ENCODE assay signal across 18 cellular contexts in the genomic region with DNA sequence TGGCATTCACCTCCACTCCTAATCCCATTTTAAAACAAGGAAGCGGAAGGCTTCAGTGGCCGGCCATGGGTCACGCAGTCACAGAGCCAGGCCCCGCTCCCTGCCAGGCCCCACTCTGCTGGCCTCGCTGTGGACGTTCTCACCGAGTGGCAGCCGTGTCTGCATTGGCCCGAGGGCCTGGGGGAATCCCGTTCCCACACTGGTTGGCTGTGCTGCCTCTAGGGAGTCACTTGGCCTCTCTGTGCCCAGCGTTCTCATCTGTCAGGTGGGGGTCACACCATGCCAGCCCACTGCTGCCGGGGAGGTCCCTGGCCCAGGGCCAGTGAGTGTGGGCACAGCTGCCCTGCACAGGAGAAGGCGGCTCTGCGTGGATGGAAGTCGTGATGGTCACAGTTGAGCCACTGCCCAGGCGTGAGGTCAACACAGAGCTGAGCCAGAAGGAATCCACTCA.
"Had no signal": no experiment of that assay in that cellular context is flagged by ENCODE, and none has a peak within 500 bp of the region (broad histone marks: within the 10 kb centered on the region; RNA-seq: fewer than 3 reads in every experiment).

No MANE protein-coding gene starts in this region.

- H3K27me3 ChIP-seq: thyroid gland had no signal

- H3K27me3 Mint-ChIP-seq: activated CD4-positive, alpha-beta T cell treated with anti-CD3 and anti-CD28 coated beads, Interleukin-2, amount 10 ng/mL, durations not matched to agents 7 days and 5 days had no signal

- ATAC-seq: activated T-cell treated with anti-CD3 and anti-CD28 coated beads, Interleukin-2, amount 50 U/mL, for 4 hours; gastroesophageal sphincter; WTC11 had no signal

- H3K36me3 ChIP-seq: adrenal gland, esophagus muscularis mucosa, gastroesophageal sphincter, prostate gland, thyroid gland had no signal

- H3K27ac ChIP-seq: adrenal gland, esophagus muscularis mucosa, gastroesophageal sphincter, prostate gland, thyroid gland had no signal

- H3K4me1 Mint-ChIP-seq: activated CD4-positive, alpha-beta T cell treated with anti-CD3 and anti-CD28 coated beads, Interleukin-2, amount 10 ng/mL, durations not matched to agents 7 days and 5 days; WTC11 had no signal

- H3K9me3 Mint-ChIP-seq: activated CD4-positive, alpha-beta T cell treated with anti-CD3 and anti-CD28 coated beads, Interleukin-2, amount 10 ng/mL, durations not matched to agents 7 days and 5 days; activated naive CD4-positive, alpha-beta T cell treated with anti-CD3 and anti-CD28 coated beads, Interleukin-2, amount 10 ng/mL, durations not matched to agents 7 days and 5 days; activated T-cell treated with anti-CD3 and anti-CD28 coated beads, Interleukin-2, amount 50 U/mL, for 4 hours; T-helper 2 cell treated with Interferon-gamma antibody and Interleukin-4, amounts not matched to agents 5 μg/mL and 100 μg/mL, for 36 hours; WTC11 had no signal

- H3K4me3 ChIP-seq: adrenal gland, esophagus muscularis mucosa, gastroesophageal sphincter, prostate gland, thyroid gland had no signal

- H3K27ac Mint-ChIP-seq: activated CD4-positive, alpha-beta T cell treated with anti-CD3 and anti-CD28 coated beads, Interleukin-2, amount 10 ng/mL, durations not matched to agents 7 days and 5 days; activated naive CD4-positive, alpha-beta T cell treated with anti-CD3 and anti-CD28 coated beads, Interleukin-2, amount 10 ng/mL, durations not matched to agents 7 days and 5 days; T-helper 2 cell treated with Interferon-gamma antibody and Interleukin-4, amounts not matched to agents 5 μg/mL and 100 μg/mL, for 36 hours; WTC11 had no signal

- H3K4me3 Mint-ChIP-seq: activated CD4-positive, alpha-beta T cell treated with anti-CD3 and anti-CD28 coated beads, Interleukin-2, amount 10 ng/mL, durations not matched to agents 7 days and 5 days; activated naive CD4-positive, alpha-beta T cell treated with anti-CD3 and anti-CD28 coated beads, Interleukin-2, amount 10 ng/mL, durations not matched to agents 7 days and 5 days; activated T-cell treated with anti-CD3 and anti-CD28 coated beads, Interleukin-2, amount 50 U/mL, for 4 hours; T-helper 2 cell treated with Interferon-gamma antibody and Interleukin-4, amounts not matched to agents 5 μg/mL and 100 μg/mL, for 36 hours; WTC11 had no signal

- DNase-seq: activated CD4-positive, alpha-beta T cell treated with anti-CD3 and anti-CD28 coated beads, Interleukin-2, amount 10 ng/mL, durations not matched to agents 7 days and 5 days; activated CD8-positive, alpha-beta memory T cell treated with anti-CD3 and anti-CD28 coated beads, Interleukin-2, amount 50 U/mL, for 4 hours; activated naive CD4-positive, alpha-beta T cell treated with anti-CD3 and anti-CD28 coated beads, Interleukin-2, amount 10 ng/mL, durations not matched to agents 7 days and 5 days; activated T-cell treated with anti-CD3 and anti-CD28 coated beads, Interleukin-2, amount 50 U/mL, for 4 hours; adrenal gland; dermis blood vessel endothelial cell; effector memory CD4-positive, alpha-beta T cell; SK-N-SH; stimulated activated CD4-positive, alpha-beta T cell treated with anti-CD3 and anti-CD28 coated beads, Interleukin-12 subunit alpha, Interleukin-12 subunit beta, amount 100 ng/mL, for 4 hours; stimulated activated CD4-positive, alpha-beta T cell treated with anti-CD3 and anti-CD28 coated beads, Interleukin-1b, Interleukin-23, amount 100 ng/mL, for 48 hours; stimulated activated CD8-positive, alpha-beta memory T cell treated with anti-CD3 and anti-CD28 coated beads, Interleukin-4, amount 100 ng/mL, for 48 hours; stimulated activated naive CD4-positive, alpha-beta T cell; thyroid gland had no signal

- H3K4me1 ChIP-seq: adrenal gland, esophagus muscularis mucosa, gastroesophageal sphincter, prostate gland had no signal

- H3K36me3 Mint-ChIP-seq: activated naive CD4-positive, alpha-beta T cell treated with anti-CD3 and anti-CD28 coated beads, Interleukin-2, amount 10 ng/mL, durations not matched to agents 7 days and 5 days; WTC11 had no signal

- H3K9me3 ChIP-seq: adrenal gland, esophagus muscularis mucosa, gastroesophageal sphincter, prostate gland, SK-N-SH, thyroid gland had no signal
